In the genomic region with DNA sequence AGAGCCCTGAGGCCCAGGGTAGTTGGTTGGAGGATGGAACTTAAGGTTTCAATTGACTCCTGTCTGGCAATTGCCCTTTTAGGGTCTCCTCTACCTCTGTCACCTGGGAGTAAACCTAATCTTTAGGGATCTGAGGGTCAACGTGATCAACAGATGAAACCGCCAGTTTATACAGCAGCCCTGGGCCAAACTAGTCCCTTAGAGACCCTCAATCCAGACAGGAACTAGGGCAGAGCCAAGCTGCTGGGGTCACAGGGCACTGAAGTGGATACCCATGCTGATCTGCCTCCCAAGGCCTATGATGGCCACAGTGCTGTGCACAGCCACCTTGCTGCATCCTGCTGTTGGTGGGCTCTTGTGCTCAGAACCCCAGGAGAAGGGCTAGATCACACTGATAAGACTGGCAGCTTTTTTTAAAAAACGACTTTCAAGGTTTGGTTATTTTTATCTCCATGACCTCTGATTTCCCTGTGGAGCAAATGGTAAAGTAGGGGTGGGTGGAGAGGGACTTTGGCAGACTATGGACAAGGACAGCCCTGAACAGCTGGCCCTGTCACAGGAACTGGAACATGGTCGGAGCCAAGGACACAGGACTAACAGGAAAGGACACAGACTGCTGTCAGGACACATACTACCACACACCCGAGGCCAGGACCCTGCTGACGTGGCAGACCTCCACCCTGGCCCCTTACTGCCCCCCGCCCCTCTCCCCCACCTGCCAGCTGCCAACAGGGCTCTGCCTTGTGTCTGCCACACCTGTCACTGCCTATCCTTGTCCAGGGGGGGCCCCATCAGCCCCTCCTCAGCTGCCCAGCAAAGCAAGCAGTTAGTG, we compare ENCODE assay signal across 1 cellular context.
TF ChIP-seq lines count a peak whose summit lies in the region.

No MANE protein-coding gene starts in this region.

TF ChIP-seq in H1, 55 proteins besides CTCF, POLR2A, EP300 and RAD21:
- TF ChIP-seq GABPA (IDR thresholded peaks at IDR 0.05; ENCODE audit: borderline replicate concordance, insufficient read depth, low read length) = no peak
- TF ChIP-seq ASH2L (IDR thresholded peaks at IDR 0.05; ENCODE audit: low read length) = no peak
- no peak for TF ChIP-seq BCL11A (IDR thresholded peaks at IDR 0.05; ENCODE audit: low read depth in 2 of 2, low read length in 2 of 2)
- no peak for TF ChIP-seq SAP30 (IDR thresholded peaks at IDR 0.05; ENCODE audit: insufficient read depth, insufficient replicate concordance, low read length)
- TF ChIP-seq, protein P1, sequence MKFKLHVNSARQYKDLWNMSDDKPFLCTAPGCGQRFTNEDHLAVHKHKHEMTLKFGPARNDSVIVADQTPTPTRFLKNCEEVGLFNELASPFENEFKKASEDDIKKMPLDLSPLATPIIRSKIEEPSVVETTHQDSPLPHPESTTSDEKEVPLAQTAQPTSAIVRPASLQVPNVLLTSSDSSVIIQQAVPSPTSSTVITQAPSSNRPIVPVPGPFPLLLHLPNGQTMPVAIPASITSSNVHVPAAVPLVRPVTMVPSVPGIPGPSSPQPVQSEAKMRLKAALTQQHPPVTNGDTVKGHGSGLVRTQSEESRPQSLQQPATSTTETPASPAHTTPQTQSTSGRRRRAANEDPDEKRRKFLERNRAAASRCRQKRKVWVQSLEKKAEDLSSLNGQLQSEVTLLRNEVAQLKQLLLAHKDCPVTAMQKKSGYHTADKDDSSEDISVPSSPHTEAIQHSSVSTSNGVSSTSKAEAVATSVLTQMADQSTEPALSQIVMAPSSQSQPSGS (IDR thresholded peaks at IDR 0.05; ENCODE audit: low read length) = no peak
- no peak for TF ChIP-seq PHF8 (conservative IDR thresholded peaks at IDR 0.05; ENCODE audit: low read depth, low read length)
- no peak for TF ChIP-seq FOSL1 (IDR thresholded peaks at IDR 0.05; ENCODE audit: insufficient read depth, low read depth, low read length)
- TF ChIP-seq RNF2 (IDR thresholded peaks at IDR 0.05; ENCODE audit: borderline replicate concordance, low read depth, low read length, missing control alignments, poor library complexity, severe bottlenecking) = no peak
- no peak for TF ChIP-seq CBX5 (IDR thresholded peaks at IDR 0.05; ENCODE audit: low read depth, low read length)
- no peak for TF ChIP-seq SRF (IDR thresholded peaks at IDR 0.05; ENCODE audit: low read depth, low read length)
- TF ChIP-seq, protein P2, sequence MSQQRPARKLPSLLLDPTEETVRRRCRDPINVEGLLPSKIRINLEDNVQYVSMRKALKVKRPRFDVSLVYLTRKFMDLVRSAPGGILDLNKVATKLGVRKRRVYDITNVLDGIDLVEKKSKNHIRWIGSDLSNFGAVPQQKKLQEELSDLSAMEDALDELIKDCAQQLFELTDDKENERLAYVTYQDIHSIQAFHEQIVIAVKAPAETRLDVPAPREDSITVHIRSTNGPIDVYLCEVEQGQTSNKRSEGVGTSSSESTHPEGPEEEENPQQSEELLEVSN (IDR thresholded peaks at IDR 0.05) = no peak
- TF ChIP-seq YY1 (IDR thresholded peaks at IDR 0.05; ENCODE audit: low read depth, low read length) = no peak
- TF ChIP-seq TAF7 (optimal IDR thresholded peaks at IDR 0.05; ENCODE audit: borderline replicate concordance, low read depth, low read length) = no peak
- TF ChIP-seq, protein P3, sequence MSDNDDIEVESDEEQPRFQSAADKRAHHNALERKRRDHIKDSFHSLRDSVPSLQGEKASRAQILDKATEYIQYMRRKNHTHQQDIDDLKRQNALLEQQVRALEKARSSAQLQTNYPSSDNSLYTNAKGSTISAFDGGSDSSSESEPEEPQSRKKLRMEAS (IDR thresholded peaks at IDR 0.05) = no peak
- no peak for TF ChIP-seq SIN3A (conservative IDR thresholded peaks at IDR 0.05 in 1 of 2, IDR thresholded peaks at IDR 0.05 in 1 of 2; ENCODE audit: low read depth in 1 of 2, low read length in 2 of 2)
- TF ChIP-seq CHD1 (IDR thresholded peaks at IDR 0.05; ENCODE audit: low read depth, low read length) = no peak
- TF ChIP-seq SIRT6 (IDR thresholded peaks at IDR 0.05; ENCODE audit: low read length) = no peak
- no peak for TF ChIP-seq TCF12 (IDR thresholded peaks at IDR 0.05; ENCODE audit: low read depth, low read length)
- TF ChIP-seq POU5F1 (IDR thresholded peaks at IDR 0.05; ENCODE audit: low read depth, low read length) = no peak
- TF ChIP-seq KDM5A (IDR thresholded peaks at IDR 0.05; ENCODE audit: low read length) = no peak
